Comparison of ENCODE assay signal across 23 cellular contexts in genomic region chr3:154431043-154431442, GRCh38. TPM values are rescaled to one million over a fixed set of nuclear protein-coding genes. Genes with fewer than 3 reads are reported as not detected.
DNase-seq lines count a peak whose midpoint lies in the region; ATAC-seq, FAIRE-seq and TF ChIP-seq lines count a peak whose summit lies in the region.
"Had no signal": no experiment of that assay in that cellular context is flagged by ENCODE, and none has a peak within 500 bp of the region (broad histone marks: within the 10 kb centered on the region; RNA-seq: fewer than 3 reads in every experiment).

No MANE protein-coding gene starts in this region.

- TF ChIP-seq CTCF in A549 (IDR thresholded peaks at IDR 0.05), result no peak
- no peak for TF ChIP-seq CTCF in HCT116 (IDR thresholded peaks at IDR 0.05 in 2 of 3, conservative IDR thresholded peaks at IDR 0.05 in 1 of 3; ENCODE audit: borderline replicate concordance in 1 of 3, insufficient read depth in 1 of 3, low read depth in 2 of 3, low read length in 2 of 3)
- TF ChIP-seq CTCF in VCaP (conservative IDR thresholded peaks at IDR 0.05), result no peak

- H3K9ac ChIP-seq in HCT116 (ENCODE audit: low read length), result no peak overlapping the region
- H3K9ac ChIP-seq: GM23248 had no signal

- no peak for TF ChIP-seq RAD21 in A549 (conservative IDR thresholded peaks at IDR 0.05 in 1 of 2, IDR thresholded peaks at IDR 0.05 in 1 of 2)
- no peak for TF ChIP-seq RAD21 in HCT116 (IDR thresholded peaks at IDR 0.05; ENCODE audit: low read depth)

- no peaks in the 10 kb centered on the region for H3K9me2 ChIP-seq in HCT116 (ENCODE audit: insufficient read depth)

- no peak for TF ChIP-seq POLR2A in A549 (IDR thresholded peaks at IDR 0.05; ENCODE audit: low read length)
- TF ChIP-seq POLR2A in HCT116 (IDR thresholded peaks at IDR 0.05; ENCODE audit: borderline replicate concordance, extremely low read depth, insufficient read depth, insufficient read length), result no peak

- CTCF ChIA-PET in A549 (lab: Yijun Ruan, JAX), result no interaction called here
- CTCF ChIA-PET in HCT116 (lab: Charles Lee), result no interaction called here

- no peaks in the 10 kb centered on the region for H4K20me1 ChIP-seq in HCT116 (ENCODE audit: insufficient read depth)

- H3K4me2 ChIP-seq in A549 (no peak overlapping the region), HCT116 (ENCODE audit: low read length) (peak overlapping the region; percentile 31; the same call in 1 of the 2 replicates)

- no peak overlapping the region for H2AFZ ChIP-seq in HCT116 (ENCODE audit: low read depth, low read length, poor library complexity, severe bottlenecking)
- H2AFZ ChIP-seq: GM23248 had no signal

- POLR2A ChIA-PET in A549 (lab: Yijun Ruan, JAX) (no interaction called here), HCT116 (lab: Charles Lee) (no interaction called here)

- no peak overlapping the region for H3K27ac ChIP-seq in A549
- H3K27ac ChIP-seq in HCT116 (ENCODE audit: low read depth, low read length), result no peak overlapping the region
- peak overlapping the region; percentile 68 for H3K27ac ChIP-seq in VCaP
- H3K27ac ChIP-seq: GM23248 had no signal

- no peaks in the 10 kb centered on the region for H3K9me3 ChIP-seq in A549
- H3K9me3 ChIP-seq in HCT116 (ENCODE audit: control insufficient read depth in 1 of 2, insufficient read depth in 1 of 2, low read depth in 1 of 2, low read length in 2 of 2), result no peaks in the 10 kb centered on the region
- H3K9me3 ChIP-seq: BE2C, HAP-1 had no signal

- DNase-seq in A549 (ENCODE audit: low read depth in 1 of 2, low spot score in 1 of 2) (no peak), HCT116 (ENCODE audit: low read depth, low spot score) (peak; percentile 6), NCI-H748 treated with DMSO at 0.1 percent for 48 hours (lab: John Stamatoyannopoulos, UW) (peak; percentile 52), NCI-H1436 treated with DMSO at 0.1 percent for 48 hours (lab: John Stamatoyannopoulos, UW) (no peak)
- DNase-seq in stimulated activated CD4-positive, alpha-beta T cell treated with anti-CD3 and anti-CD28 coated beads, Interleukin-2, amount 100 ng/mL, for 24 hours, result no peak
- DNase-seq: ACHN; BE2C; C1 segment of cervical spinal cord; CD4-positive, CD25-positive, alpha-beta regulatory T cell; CD8-positive, alpha-beta memory T cell; COR-L47; DMS 273 treated with DMSO at 0.1 percent for 48 hours; DMS53; DND-41; EL; GM23248 had no signal

- no TSS peak for BruUV-seq in HCT116 (replicated peaks; lab: Mats Ljungman, UMichigan)

- H3K27me3 ChIP-seq in HCT116 (ENCODE audit: insufficient read depth, low read length), result no peaks in the 10 kb centered on the region

- no peak for FAIRE-seq in A549 (lab: Jason Lieb, UNC)
- FAIRE-seq: GM12891, GM19239 had no signal

- intact Hi-C loops in HCT116 (cut with micrococcal nuclease), result no loop called here

- no peak overlapping the region for H3K4me3 ChIP-seq in A549
- H3K4me3 ChIP-seq in HCT116 (replicated peaks in 1 of 2; ENCODE audit: low read depth in 1 of 2, low read length in 2 of 2), result no peak overlapping the region
- H3K4me3 ChIP-seq: GM23248, HAP-1 had no signal

- ATAC-seq in A549 (no peak), HCT116 (no peak; the same call in 1 of the 2 replicates), HG02798 (IDR thresholded peaks at IDR 0.05; ENCODE audit: poor library complexity, unreplicated experiment) (no peak)

- 17% methylated on average over 2 of the region's 2 CpGs for WGBS in A549 (ENCODE audit: missing lambda C conversion rate)

- H3K36me3 ChIP-seq in HCT116 (ENCODE audit: control insufficient read depth in 1 of 2, insufficient read depth in 2 of 2, low read length in 2 of 2), result no peaks in the 10 kb centered on the region
- H3K36me3 ChIP-seq: BE2C, HAP-1 had no signal

- TF ChIP-seq EP300 in A549 (IDR thresholded peaks at IDR 0.05), result no peak

- H3K4me1 ChIP-seq in A549, result 0 out of 3 replicates have a peak, but pooled peaks cover 3% of the 10 kb centered on the region
- peaks cover 0 to 6% of the 10 kb centered on the region in 2 experiments; a peak in 2 of 4 replicates for H3K4me1 ChIP-seq in HCT116 (ENCODE audit: control insufficient read depth in 1 of 2, insufficient read depth in 2 of 2, low read length in 2 of 2)
- H3K4me1 ChIP-seq: BE2C had no signal

- RAD21 ChIA-PET in HCT116 (lab: Charles Lee; ENCODE audit: low non-redundant PET in 1 of 2, low total read pairs in 2 of 2, uncharacterized antibody in 2 of 2, unreplicated experiment in 2 of 2), result no interaction called here

- no peaks in the 10 kb centered on the region for H3K79me2 ChIP-seq in HCT116 (ENCODE audit: insufficient read depth, low read length)

TF ChIP-seq in A549, 52 proteins besides CTCF, POLR2A, EP300 and RAD21:
- TF ChIP-seq MAZ (IDR thresholded peaks at IDR 0.05; ENCODE audit: borderline replicate concordance, low read depth, low read length), result no peak
- TF ChIP-seq CEBPB (IDR thresholded peaks at IDR 0.05), result no peak
- TF ChIP-seq MAFK (IDR thresholded peaks at IDR 0.05; ENCODE audit: partially characterized antibody), result peak; percentile 18
- TF ChIP-seq RARB (CRISPR knock-in tag; IDR thresholded peaks at IDR 0.05), result no peak

TF ChIP-seq in HCT116, 20 proteins besides CTCF, POLR2A, EP300 and RAD21:
- TF ChIP-seq YY1 (IDR thresholded peaks at IDR 0.05; ENCODE audit: extremely low read depth, insufficient replicate concordance, low read depth, low read length) (no peak), ATF3 (IDR thresholded peaks at IDR 0.05) (no peak), ZBTB33 (IDR thresholded peaks at IDR 0.05; ENCODE audit: extremely low read depth, insufficient replicate concordance, low read length) (no peak), CEBPB (IDR thresholded peaks at IDR 0.05; ENCODE audit: low read depth) (no peak), EZH2 (IDR thresholded peaks at IDR 0.05) (no peak), POLR2AphosphoS5 (IDR thresholded peaks at IDR 0.05; ENCODE audit: low read depth, low read length) (no peak), ELF1 (IDR thresholded peaks at IDR 0.05; ENCODE audit: borderline replicate concordance, low read depth) (no peak)

RNA-seq across cellular contexts. Expression of gene GPR149, which starts 1.1 kb away (rescaled TPM):
- polyA plus RNA-seq in A549 (2011; rRNA removed) (not detected in 2 replicates), A549 (2017; fragmentation: RNase III; extraction: RNeasy Plus Mini Kit Qiagen cat#74134 plus additional on column Dnase treatment) (not detected in 3 replicates)
- polyA plus RNA-seq in A549 (2012; cell fraction: cytosol; rRNA removed), result not detected in 2 replicates
- polyA plus RNA-seq in A549 (2012; cell fraction: nucleus; rRNA removed), result not detected in 2 replicates
- not detected in 2 replicates for polyA minus RNA-seq in A549 (2011; rRNA and poly(A)+ RNA removed)
- total RNA-seq in HCT116 (2021; ENCODE audit: unreplicated experiment), result not detected
- polyA plus RNA-seq in HCT116 (2012), result not detected in 2 replicates
- total RNA-seq: A172; CD4-positive, CD25-positive, alpha-beta regulatory T cell; CD8-positive, alpha-beta memory T cell; GM23248; H4 had no signal
- polyA plus RNA-seq: CD4-positive, CD25-positive, alpha-beta regulatory T cell; CD8-positive, alpha-beta memory T cell; GM23248 had no signal

Comparison
In these comparisons a context has a peak if more than half of its experiments do, and no peak if none do; other contexts are left out.
1. DNase-seq: peak in HCT116 (single experiment) and NCI-H748 treated with DMSO at 0.1 percent for 48 hours (single experiment); none in A549 (0 of 2), stimulated activated CD4-positive, alpha-beta T cell treated with anti-CD3 and anti-CD28 coated beads, Interleukin-2, amount 100 ng/mL, for 24 hours (0 of 2) and NCI-H1436 treated with DMSO at 0.1 percent for 48 hours (single experiment).